In genomic region chr16:72291531-72291981, GRCh38 we compare ENCODE assay signal across 12 cellular contexts.
DNase-seq lines count a peak whose midpoint lies in the region; ATAC-seq, FAIRE-seq and TF ChIP-seq lines count a peak whose summit lies in the region.
"Had no signal": no experiment of that assay in that cellular context is flagged by ENCODE, and none has a peak within 500 bp of the region (broad histone marks: within the 10 kb centered on the region; RNA-seq: fewer than 3 reads in every experiment).

No MANE protein-coding gene starts in this region.

- no peak overlapping the region for H2AFZ ChIP-seq in HepG2 (ENCODE audit: low read length)

- TF ChIP-seq POLR2A in breast epithelium (IDR thresholded peaks at IDR 0.05) (no peak), HepG2 (IDR thresholded peaks at IDR 0.05; ENCODE audit: insufficient read depth in 1 of 2, low read depth in 2 of 2, low read length in 2 of 2) (no peak)

- POLR2A ChIA-PET in HepG2 (lab: Yijun Ruan, JAX): no interaction called here

- no peaks in the 10 kb centered on the region for H3K4me1 Mint-ChIP-seq in immature natural killer cell
- H3K4me1 Mint-ChIP-seq: activated CD4-positive, alpha-beta T cell treated with anti-CD3 and anti-CD28 coated beads, Interleukin-2, amount 10 ng/mL, durations not matched to agents 24 days and 14 days; B cell; naive B cell had no signal

- H3K9me3 ChIP-seq in breast epithelium: no peaks in the 10 kb centered on the region
- H3K9me3 ChIP-seq in HepG2 (ENCODE audit: low read length): no peaks in the 10 kb centered on the region

- in situ Hi-C loops in HepG2 (cut with HindIII; ENCODE audit: extremely low pct_ligation_motif_present, low pct_unique_long_range_greater_than_20kb): no loop called here

- H3K4me3 ChIP-seq in breast epithelium (no peak overlapping the region), HepG2 (replicated peaks in 1 of 3; ENCODE audit: insufficient read depth in 1 of 3, low read depth in 2 of 3, low read length in 3 of 3) (no peak overlapping the region)

- H4K20me1 ChIP-seq in HepG2 (ENCODE audit: insufficient read depth, low read length): no peaks in the 10 kb centered on the region

- no peaks in the 10 kb centered on the region for H3K36me3 Mint-ChIP-seq in immature natural killer cell

- no peaks in the 10 kb centered on the region for H3K27me3 ChIP-seq in breast epithelium
- H3K27me3 ChIP-seq in HepG2 (ENCODE audit: control insufficient read depth in 1 of 2, insufficient read depth in 2 of 2, low read length in 2 of 2): no peaks in the 10 kb centered on the region

- peaks cover 0 to 3% (median 0%) of the 10 kb centered on the region in 3 donors for H3K27me3 Mint-ChIP-seq in immature natural killer cell (ENCODE audit: low read depth in 3 of 3)
- H3K27me3 Mint-ChIP-seq: activated CD4-positive, alpha-beta T cell treated with anti-CD3 and anti-CD28 coated beads, Interleukin-2, amount 10 ng/mL, durations not matched to agents 24 days and 14 days; B cell; naive B cell had no signal

- no TSS peak for BruUV-seq in HepG2 (replicated peaks; lab: Mats Ljungman, UMichigan)

- no peak for TF ChIP-seq EP300 in HepG2 (IDR thresholded peaks at IDR 0.05; ENCODE audit: low read depth in 2 of 2, low read length in 2 of 2)
- TF ChIP-seq EP300 in HepG2 (CRISPR knock-in tag; IDR thresholded peaks at IDR 0.05; ENCODE audit: borderline replicate concordance): no peak

- ATAC-seq in HepG2: no peak
- ATAC-seq in GM21529 (IDR thresholded peaks at IDR 0.05; ENCODE audit: unreplicated experiment): no peak
- ATAC-seq in Right ventricle myocardium superior (ENCODE audit: poor library complexity): no peak

- H3K9me3 Mint-ChIP-seq in immature natural killer cell: no peaks in the 10 kb centered on the region
- H3K9me3 Mint-ChIP-seq: activated CD4-positive, alpha-beta T cell treated with anti-CD3 and anti-CD28 coated beads, Interleukin-2, amount 10 ng/mL, durations not matched to agents 24 days and 14 days had no signal

- no peak overlapping the region for H3K4me2 ChIP-seq in HepG2 (ENCODE audit: low read depth, low read length)

- TF ChIP-seq RAD21 in HepG2 (CRISPR knock-in tag; IDR thresholded peaks at IDR 0.05): no peak

- no peak overlapping the region for H3K4me3 Mint-ChIP-seq in immature natural killer cell
- H3K4me3 Mint-ChIP-seq: activated CD4-positive, alpha-beta T cell treated with anti-CD3 and anti-CD28 coated beads, Interleukin-2, amount 10 ng/mL, durations not matched to agents 24 days and 14 days; B cell; naive B cell had no signal

- intact Hi-C loops in breast epithelium (cut with DNase I; ENCODE audit: low total_unique reads) (no loop called here), HepG2 (cut with micrococcal nuclease; ENCODE audit: unreplicated experiment) (no loop called here), Right ventricle myocardium superior (cut with DNase I) (no loop called here)

- H3K27ac Mint-ChIP-seq in immature natural killer cell: no peak overlapping the region
- H3K27ac Mint-ChIP-seq: activated CD4-positive, alpha-beta T cell treated with anti-CD3 and anti-CD28 coated beads, Interleukin-2, amount 10 ng/mL, durations not matched to agents 24 days and 14 days; B cell; naive B cell had no signal

- H3K79me2 ChIP-seq in HepG2 (ENCODE audit: insufficient read depth, low read length): no peaks in the 10 kb centered on the region

- H3K27ac ChIP-seq in breast epithelium (peak overlapping the region; percentile 50 to 78), HepG2 (ENCODE audit: extremely low read length, insufficient read depth, low read length) (no peak overlapping the region)

- peak; percentile 23 for DNase-seq in NCI-H2227 treated with DMSO at 0.1 percent for 48 hours (lab: John Stamatoyannopoulos, UW)
- no peak for DNase-seq in NCI-H2227 (lab: John Stamatoyannopoulos, UW; ENCODE audit: unreplicated experiment)
- DNase-seq in breast epithelium (ENCODE audit: low spot score in 2 of 2): no peak
- DNase-seq in HepG2 (ENCODE audit: low spot score): peak; percentile 28
- no peak for DNase-seq in immature natural killer cell
- no peak for DNase-seq in COLO668 (lab: John Stamatoyannopoulos, UW; ENCODE audit: unreplicated experiment)
- no peak for DNase-seq in Right ventricle myocardium superior
- DNase-seq: activated CD4-positive, alpha-beta T cell treated with anti-CD3 and anti-CD28 coated beads, Interleukin-2, amount 10 ng/mL, durations not matched to agents 24 days and 14 days; naive B cell; NCI-H2029 treated with DMSO at 0.1 percent for 48 hours had no signal

- no peak overlapping the region for H3K9ac ChIP-seq in HepG2 (ENCODE audit: insufficient read depth, low read depth, low read length)

- no peak for TF ChIP-seq CTCF in breast epithelium (IDR thresholded peaks at IDR 0.05)
- no peak for TF ChIP-seq CTCF in HepG2 (CRISPR knock-in tag; IDR thresholded peaks at IDR 0.05)

- H3K36me3 ChIP-seq in breast epithelium (no peaks in the 10 kb centered on the region), HepG2 (replicated peaks in 1 of 2; ENCODE audit: control insufficient read depth in 1 of 2, insufficient read depth in 2 of 2, low read length in 2 of 2) (peaks cover 0 to 2% of the 10 kb centered on the region in 2 experiments; a peak in 2 of 5 replicates)

- CTCF ChIA-PET in HepG2 (lab: Yijun Ruan, JAX; ENCODE audit: low intra/inter-chr PET ratio, low total read pairs): no interaction called here

- no peak for FAIRE-seq in HepG2 (lab: Jason Lieb, UNC)

- no peaks in the 10 kb centered on the region for H3K4me1 ChIP-seq in breast epithelium
- H3K4me1 ChIP-seq in HepG2 (ENCODE audit: insufficient read depth, low read length): peaks cover 10% of the 10 kb centered on the region; the same call in 1 of the 2 replicates

TF ChIP-seq in HepG2, 621 proteins besides CTCF, POLR2A, EP300 and RAD21:
- TF ChIP-seq ZNF12 (CRISPR knock-in tag; IDR thresholded peaks at IDR 0.05) (peak; percentile 82), ZNF556 (CRISPR knock-in tag; IDR thresholded peaks at IDR 0.05; ENCODE audit: borderline replicate concordance) (no peak)

Comparison
In these comparisons a context has a peak if more than half of its experiments do, and no peak if none do; other contexts are left out.
1. DNase-seq: peak in NCI-H2227 treated with DMSO at 0.1 percent for 48 hours (single experiment) and HepG2 (single experiment); none in NCI-H2227 (single experiment), breast epithelium (0 of 2), immature natural killer cell (0 of 3), COLO668 (single experiment) and Right ventricle myocardium superior (single experiment).